In the genomic region with DNA sequence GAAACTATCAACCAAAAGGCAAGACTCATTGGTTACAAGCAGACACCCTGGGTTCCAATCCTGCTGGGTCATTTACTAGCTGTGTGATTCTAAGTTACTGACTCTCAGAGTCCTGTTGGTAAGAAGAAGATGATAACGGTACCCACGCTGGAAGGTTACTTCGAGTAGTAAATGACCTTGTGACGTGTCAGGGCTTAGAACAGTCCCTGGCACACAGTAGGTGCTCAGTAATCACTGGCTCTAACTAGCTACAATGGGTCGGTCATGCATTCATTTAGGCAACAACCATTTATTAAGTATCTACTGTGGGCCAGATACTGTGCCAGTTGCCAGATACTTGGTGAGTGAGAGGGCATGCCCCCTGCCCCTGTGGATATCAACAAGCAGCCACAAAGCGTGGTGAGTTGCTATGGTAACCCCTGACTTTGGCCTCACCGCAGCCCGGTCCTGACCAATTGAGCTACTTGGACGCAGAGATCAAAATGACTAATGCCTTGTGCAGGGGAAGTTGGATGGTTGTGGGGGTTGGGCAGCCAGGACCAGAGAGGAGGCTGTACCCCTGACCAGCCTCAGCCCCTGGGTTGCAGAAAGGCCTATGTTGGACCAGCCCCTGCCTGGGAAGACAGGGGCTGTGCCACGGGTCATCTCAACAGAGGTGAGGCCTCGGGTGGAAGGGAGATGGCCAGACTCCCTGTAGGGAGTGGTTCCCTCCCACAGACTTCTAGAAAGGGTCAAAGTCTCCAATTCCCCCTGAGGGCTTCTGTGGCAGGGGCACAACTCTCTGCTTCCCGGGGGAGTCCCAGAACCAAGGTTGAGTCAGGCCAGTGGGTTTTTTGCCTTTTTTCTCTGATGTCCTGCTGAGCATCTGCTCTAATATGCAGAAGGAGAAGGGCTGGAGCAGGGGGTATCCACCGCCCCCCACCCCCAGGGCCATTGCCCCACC, we compare ENCODE assay signal across 9 cellular contexts. TPM values are rescaled to one million over a fixed set of nuclear protein-coding genes. Genes with fewer than 3 reads are reported as not detected.
A peak's percentile ranks its signal among the peaks of the same experiment; 100 is the strongest.
DNase-seq lines count a peak whose midpoint lies in the region; ATAC-seq and TF ChIP-seq lines count a peak whose summit lies in the region.
"Had no signal": no experiment of that assay in that cellular context is flagged by ENCODE, and none has a peak within 500 bp of the region (broad histone marks: within the 10 kb centered on the region; RNA-seq: fewer than 3 reads in every experiment).

No MANE protein-coding gene starts in this region.

- H2AFZ ChIP-seq in PC-9 = no peak overlapping the region

- POLR2A ChIA-PET in PC-9 (lab: Charles Lee; ENCODE audit: unreplicated experiment) = interaction anchor here (0.6 kb wide), 1 partner anchor 13 kb away, joined by 5 read pairs; no protein-coding TSS in a partner anchor
- POLR2A ChIA-PET in HEK293T (lab: Yijun Ruan, JAX) = interaction anchor here (0.5 to 1.5 kb wide), 4 partner anchors 14 to 61 kb away, joined by 3 to 5 read pairs (median 4); a partner anchor contains a TSS

- TF ChIP-seq CTCF in PC-9 (conservative IDR thresholded peaks at IDR 0.05) = no peak
- no peak for TF ChIP-seq CTCF in omental fat pad (IDR thresholded peaks at IDR 0.05)

- H3K4me2 ChIP-seq in PC-9 = no peak overlapping the region; the same call in none of the 2 replicates

- H3K4me1 ChIP-seq in PC-9 (replicated peaks; ENCODE audit: insufficient read depth) = peaks cover 79% of the 10 kb centered on the region
- H3K4me1 ChIP-seq in esophagus (ENCODE audit: control insufficient read depth in 2 of 2, insufficient read depth in 2 of 2, low read length in 1 of 2) = peaks cover 6 to 39% of the 10 kb centered on the region in 2 donors

- no TSS peak for BruUV-seq in PC-9 (replicated peaks; lab: Mats Ljungman, UMichigan)

- ATAC-seq in omental fat pad (ENCODE audit: low FRiP score) = peak; percentile 86
- no peak for ATAC-seq in HG03039 (IDR thresholded peaks at IDR 0.05; ENCODE audit: unreplicated experiment)
- no peak for ATAC-seq in GM21447 (IDR thresholded peaks at IDR 0.05; ENCODE audit: unreplicated experiment)

- peak overlapping the region; percentile 1; the same call in 1 of the 2 replicates for H3K27ac ChIP-seq in PC-9
- peak overlapping the region; percentile 32 to 59 for H3K27ac ChIP-seq in esophagus (ENCODE audit: low read depth in 2 of 2, low read length in 1 of 2)

- peaks cover 67% of the 10 kb centered on the region for H3F3A ChIP-seq in PC-9 (ENCODE audit: insufficient read depth, low read depth)

- H3K9me3 ChIP-seq in PC-9 (ENCODE audit: insufficient read depth, low read depth) = no peaks in the 10 kb centered on the region
- no peaks in the 10 kb centered on the region for H3K9me3 ChIP-seq in esophagus (ENCODE audit: control insufficient read depth in 2 of 2, insufficient read depth in 1 of 2, low read depth in 1 of 2, low read length in 1 of 2)

- H3K4me3 ChIP-seq in PC-9 = no peak overlapping the region
- H3K4me3 ChIP-seq in esophagus (ENCODE audit: low read depth in 1 of 2, low read length in 2 of 2) = no peak overlapping the region

- H3K36me3 ChIP-seq in PC-9 (ENCODE audit: low read depth) (peaks cover 23% of the 10 kb centered on the region), esophagus (ENCODE audit: control insufficient read depth in 2 of 2, insufficient read depth in 2 of 2, low read length in 1 of 2) (peaks cover 0 to 18% of the 10 kb centered on the region in 2 donors)

- 54 to 59% methylated on average over 13 of the region's 13 CpGs for WGBS in esophagus, 2 donors

- in situ Hi-C loops in Caki2 (cut with HindIII; ENCODE audit: low pct_unique_long_range_greater_than_20kb, low sequenced_read_pairs) = no loop called here

- no peaks in the 10 kb centered on the region for H4K20me1 ChIP-seq in PC-9 (ENCODE audit: insufficient read depth)

- DNase-seq in Caki2 (ENCODE audit: low read depth) (peak; percentile 95), PC-9 (no peak), omental fat pad (ENCODE audit: low spot score) (peak; percentile 76), HEK293T (ENCODE audit: extremely low spot score) (no peak)
- DNase-seq in activated CD4-positive, alpha-beta T cell treated with anti-CD3 and anti-CD28 coated beads for 1 hour = no peak

- intact Hi-C loops in PC-9 (cut with micrococcal nuclease; ENCODE audit: unreplicated experiment) = no loop called here

- H3K27me3 ChIP-seq in PC-9 (ENCODE audit: insufficient read depth, low read depth) = no peaks in the 10 kb centered on the region
- H3K27me3 ChIP-seq in esophagus (ENCODE audit: control insufficient read depth in 1 of 2, insufficient read depth in 2 of 2, low read length in 2 of 2) = no peaks in the 10 kb centered on the region

- H3K9me2 ChIP-seq in PC-9 (ENCODE audit: insufficient read depth) = no peaks in the 10 kb centered on the region

- CTCF ChIA-PET in PC-9 (lab: Charles Lee) = no interaction called here
- CTCF ChIA-PET in HEK293T (lab: Yijun Ruan, JAX) = interaction anchor here (1.0 to 1.7 kb wide), 3 partner anchors 14 to 17 kb away, joined by 3 to 7 read pairs (median 6); no protein-coding TSS in a partner anchor

- peaks cover 88% of the 10 kb centered on the region for H3K79me2 ChIP-seq in PC-9 (ENCODE audit: low read depth)

TF ChIP-seq in HEK293T, 16 proteins besides CTCF, POLR2A, EP300 and RAD21:
- TF ChIP-seq CTBP1 (IDR thresholded peaks at IDR 0.05; ENCODE audit: borderline replicate concordance) (no peak), ARNT (IDR thresholded peaks at IDR 0.05) (no peak), NFRKB (IDR thresholded peaks at IDR 0.05) (no peak), FOXA1 (IDR thresholded peaks at IDR 0.05) (no peak), LEF1 (IDR thresholded peaks at IDR 0.05; ENCODE audit: borderline replicate concordance) (no peak), SP1 (IDR thresholded peaks at IDR 0.05) (no peak), FOXM1 (IDR thresholded peaks at IDR 0.05; ENCODE audit: borderline replicate concordance) (no peak), ZNF384 (IDR thresholded peaks at IDR 0.05) (no peak), FOXK2 (IDR thresholded peaks at IDR 0.05) (no peak), SUZ12 (IDR thresholded peaks at IDR 0.05) (no peak), BHLHE40 (IDR thresholded peaks at IDR 0.05; ENCODE audit: borderline replicate concordance) (no peak), L3MBTL2 (conservative IDR thresholded peaks at IDR 0.05) (no peak), ELF4 (IDR thresholded peaks at IDR 0.05) (no peak), TARDBP (IDR thresholded peaks at IDR 0.05) (no peak), HDGF (IDR thresholded peaks at IDR 0.05; ENCODE audit: borderline replicate concordance) (no peak)
- TF ChIP-seq, protein P1, sequence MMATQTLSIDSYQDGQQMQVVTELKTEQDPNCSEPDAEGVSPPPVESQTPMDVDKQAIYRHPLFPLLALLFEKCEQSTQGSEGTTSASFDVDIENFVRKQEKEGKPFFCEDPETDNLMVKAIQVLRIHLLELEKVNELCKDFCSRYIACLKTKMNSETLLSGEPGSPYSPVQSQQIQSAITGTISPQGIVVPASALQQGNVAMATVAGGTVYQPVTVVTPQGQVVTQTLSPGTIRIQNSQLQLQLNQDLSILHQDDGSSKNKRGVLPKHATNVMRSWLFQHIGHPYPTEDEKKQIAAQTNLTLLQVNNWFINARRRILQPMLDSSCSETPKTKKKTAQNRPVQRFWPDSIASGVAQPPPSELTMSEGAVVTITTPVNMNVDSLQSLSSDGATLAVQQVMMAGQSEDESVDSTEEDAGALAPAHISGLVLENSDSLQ (IDR thresholded peaks at IDR 0.05) = no peak

RNA-seq across cellular contexts. Expression of a gene that starts 16.0 kb away (rescaled TPM):
- total RNA-seq in Caki2 (2014; rRNA removed; shearing (Covaris generic); ENCODE audit: low replicate concordance) = 489 and 550 TPM in 2 replicates
- total RNA-seq in PC-9 (2021) (144 and 154 TPM in 2 replicates), omental fat pad (100 to 1,000 TPM; 175 to 342 (median 227) TPM)
- 10 to 100 TPM; 73.1 to 83.7 TPM for polyA plus RNA-seq in esophagus

RNA-seq across cellular contexts. Expression of a gene that starts 41.9 kb away (rescaled TPM):
- not detected in 2 replicates for total RNA-seq in Caki2 (2014; rRNA removed; shearing (Covaris generic); ENCODE audit: low replicate concordance)
- total RNA-seq in PC-9 (2021) (not detected in 2 replicates), omental fat pad (under 1 TPM in 1 of 4 donors, not detected in 3; 0.28 TPM)
- not detected for polyA plus RNA-seq in esophagus
- polyA plus RNA-seq: neural cell had no signal

Comparison
In these comparisons a context has a peak if more than half of its experiments do, and no peak if none do; other contexts are left out.
1. DNase-seq: peak in Caki2 (single experiment) and omental fat pad (single experiment); none in PC-9 (0 of 2), HEK293T (single experiment) and activated CD4-positive, alpha-beta T cell treated with anti-CD3 and anti-CD28 coated beads for 1 hour (single experiment).